In genomic region chr22:19070397-19071169, GRCh38 we compare ENCODE assay signal across 1 cellular context.
TF ChIP-seq lines count a peak whose summit lies in the region.

No MANE protein-coding gene starts in this region.

TF ChIP-seq in K562, 482 proteins besides CTCF, POLR2A, EP300 and RAD21 (continued from another document and continues in another):
- peak; percentile 45; the same call in 1 of the 2 replicates for TF ChIP-seq ARID4B (CRISPR knock-in tag; IDR thresholded peaks at IDR 0.05)
- no peak for TF ChIP-seq ZBTB40 (IDR thresholded peaks at IDR 0.05)
- peak; percentile 15; the same call in 1 of the 2 replicates for TF ChIP-seq ZBTB40 (CRISPR knock-in tag; IDR thresholded peaks at IDR 0.05)
- TF ChIP-seq PHB (CRISPR knock-in tag; IDR thresholded peaks at IDR 0.05) = peak; percentile 59; the same call in 1 of the 2 replicates
- TF ChIP-seq SREBF1 (IDR thresholded peaks at IDR 0.05; ENCODE audit: borderline replicate concordance, low read depth, low read length) = no peak
- no peak for TF ChIP-seq ZBTB11 (CRISPR knock-in tag; IDR thresholded peaks at IDR 0.05)
- TF ChIP-seq ATF2 (CRISPR knock-in tag; IDR thresholded peaks at IDR 0.05) = 0 out of 2 replicates have a peak, but pooled peaks have one; percentile 7
- peak in 1 of 2 experiments; percentile 13; a peak in 1 of 4 replicates for TF ChIP-seq SIN3A (IDR thresholded peaks at IDR 0.05; ENCODE audit: borderline replicate concordance in 2 of 2, control insufficient read depth in 1 of 2, low read depth in 2 of 2, low read length in 2 of 2)
- TF ChIP-seq TGIF2 (CRISPR knock-in tag; IDR thresholded peaks at IDR 0.05) = no peak
- no peak for TF ChIP-seq MTA2 (IDR thresholded peaks at IDR 0.05; ENCODE audit: low read depth)
- TF ChIP-seq CCAR2 (IDR thresholded peaks at IDR 0.05; ENCODE audit: low read depth, low read length) = no peak
- no peak for TF ChIP-seq TSC22D4 (tag; IDR thresholded peaks at IDR 0.05)
- no peak for TF ChIP-seq SRSF3 (IDR thresholded peaks at IDR 0.05; ENCODE audit: insufficient read depth, low read length)
- TF ChIP-seq MAX (CRISPR knock-in tag; IDR thresholded peaks at IDR 0.05) = peak; percentile 66
- TF ChIP-seq U2AF2 (optimal IDR thresholded peaks at IDR 0.05; ENCODE audit: low read depth, low read length) = no peak
- no peak for TF ChIP-seq ATF6 (CRISPR knock-in tag; IDR thresholded peaks at IDR 0.05)
- TF ChIP-seq FOXA3 (CRISPR knock-in tag; conservative IDR thresholded peaks at IDR 0.05 in 1 of 2, IDR thresholded peaks at IDR 0.05 in 1 of 2) = 0 out of 4 replicates have a peak, but pooled peaks of 1 of the 2 experiments have one; percentile 55
- no peak for TF ChIP-seq LEF1 (IDR thresholded peaks at IDR 0.05)
- no peak for TF ChIP-seq ZNF561 (CRISPR knock-in tag; conservative IDR thresholded peaks at IDR 0.05)
- no peak for TF ChIP-seq MBD1 (CRISPR knock-in tag; IDR thresholded peaks at IDR 0.05)
- no peak for TF ChIP-seq SPI1 (IDR thresholded peaks at IDR 0.05; ENCODE audit: borderline replicate concordance, low read depth, low read length)
- no peak for TF ChIP-seq BHLHE40 (IDR thresholded peaks at IDR 0.05; ENCODE audit: low read length)
- TF ChIP-seq ZNF239 (CRISPR knock-in tag; IDR thresholded peaks at IDR 0.05) = no peak
- 0 out of 2 replicates have a peak, but pooled peaks have one; percentile 32 for TF ChIP-seq ZFP91 (CRISPR knock-in tag; IDR thresholded peaks at IDR 0.05)
- TF ChIP-seq SRSF9 (IDR thresholded peaks at IDR 0.05; ENCODE audit: borderline replicate concordance, low read depth, low read length) = no peak
- TF ChIP-seq BRCA1 (IDR thresholded peaks at IDR 0.05) = no peak
- 0 out of 2 replicates have a peak, but pooled peaks have one; percentile 36 for TF ChIP-seq BRCA1 (CRISPR knock-in tag; IDR thresholded peaks at IDR 0.05)
- TF ChIP-seq FIP1L1 (IDR thresholded peaks at IDR 0.05; ENCODE audit: low read depth, low read length, poor library complexity, severe bottlenecking) = no peak
- no peak for TF ChIP-seq MYC (IDR thresholded peaks at IDR 0.05; ENCODE audit: low read depth, low read length)
- TF ChIP-seq MYC (CRISPR knock-in tag; IDR thresholded peaks at IDR 0.05; ENCODE audit: borderline replicate concordance, low read depth) = 0 out of 2 replicates have a peak, but pooled peaks have one; percentile 8
